Comparison of ENCODE assay signal across 11 cellular contexts in the genomic region with DNA sequence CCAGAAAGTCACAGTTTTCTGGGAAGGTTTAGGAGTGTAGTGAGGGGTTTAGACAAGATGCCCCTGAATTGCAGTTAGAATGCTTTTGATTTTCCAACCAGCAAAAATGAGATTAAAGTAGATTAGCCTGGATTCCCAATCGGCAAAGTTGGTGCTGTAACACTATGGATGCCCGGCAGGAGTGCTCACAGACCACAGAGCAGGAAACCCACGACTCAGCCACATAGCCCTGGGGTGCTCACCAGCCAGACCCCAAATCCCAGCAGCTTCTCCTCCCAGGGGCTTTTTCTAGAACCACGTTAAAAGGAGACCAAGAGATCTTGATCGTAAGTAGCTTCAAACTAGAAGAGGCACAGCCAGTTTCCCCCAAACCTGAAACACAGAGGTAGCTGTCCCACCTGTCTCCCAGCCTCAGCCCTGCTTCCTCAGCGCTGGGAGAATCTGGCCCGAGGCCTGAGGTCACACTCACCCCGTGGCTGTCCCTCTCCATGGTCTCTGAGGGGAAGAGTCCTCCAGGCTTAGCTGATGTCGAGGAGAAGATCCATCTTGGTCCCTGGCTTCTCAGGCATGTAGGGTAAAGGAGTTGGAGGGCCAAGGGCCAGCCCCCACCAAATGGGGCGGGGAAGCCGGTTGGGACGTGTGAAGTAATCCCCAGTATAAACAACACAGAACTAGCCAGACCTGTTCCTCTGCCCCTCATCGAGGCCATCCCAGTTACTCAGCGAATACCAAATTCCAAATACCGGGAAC. TPM values are rescaled to one million over a fixed set of nuclear protein-coding genes. Genes with fewer than 3 reads are reported as not detected.
DNase-seq lines count a peak whose midpoint lies in the region; ATAC-seq and TF ChIP-seq lines count a peak whose summit lies in the region.
"Had no signal": no experiment of that assay in that cellular context is flagged by ENCODE, and none has a peak within 500 bp of the region (broad histone marks: within the 10 kb centered on the region; RNA-seq: fewer than 3 reads in every experiment).

A gene (minus strand): TSS at position 585 of the 750 bp plus-strand sequence. CDS start 95 bp downstream, at position 490.

- H3K4me1 ChIP-seq in esophagus squamous epithelium: peaks cover 0 to 47% (median 3%) of the 10 kb centered on the region in 3 donors

- H3K9me3 ChIP-seq in esophagus squamous epithelium: no peaks in the 10 kb centered on the region
- H3K9me3 ChIP-seq: left ventricle myocardium inferior had no signal

- ATAC-seq in GM21576 (IDR thresholded peaks at IDR 0.05; ENCODE audit: unreplicated experiment) (no peak), GM21447 (IDR thresholded peaks at IDR 0.05; ENCODE audit: unreplicated experiment) (no peak)

- no peaks in the 10 kb centered on the region for H3K36me3 ChIP-seq in esophagus squamous epithelium
- H3K36me3 ChIP-seq: left ventricle myocardium inferior had no signal

- no peaks in the 10 kb centered on the region for H3K27me3 ChIP-seq in esophagus squamous epithelium

- H3K27me3 Mint-ChIP-seq in T-helper 1 cell treated with Interleukin-12 subunit alpha and Interleukin-12 subunit beta and Interleukin-4 antibody, amounts not matched to agents 30 μg/mL and 1 μg/mL, for 36 hours (ENCODE audit: low read depth): peaks cover 6% of the 10 kb centered on the region

- TF ChIP-seq CTCF in esophagus squamous epithelium (IDR thresholded peaks at IDR 0.05) (peak in 3 of 6 experiments; percentile 10 to 61 (median 33)), retinal pigment epithelial cell (conservative IDR thresholded peaks at IDR 0.05; ENCODE audit: low read depth, low read length) (peak; percentile 20)

- DNase-seq in T-helper 1 cell (no peak), NCI-H82 treated with DMSO at 0.1 percent for 48 hours (lab: John Stamatoyannopoulos, UW; ENCODE audit: unreplicated experiment) (peak; percentile 6), esophagus squamous epithelium (lab: John Stamatoyannopoulos, UW) (no peak), retinal pigment epithelial cell (ENCODE audit: low read depth) (no peak), NCI-H69 (lab: John Stamatoyannopoulos, UW) (no peak)
- DNase-seq: left ventricle myocardium inferior, NCI-H1092, substantia nigra had no signal

- H3K4me3 ChIP-seq in esophagus squamous epithelium: peak within 1 kb of the TSS; percentile 27 to 54 (median 40)
- no peak within 1 kb of the TSS for H3K4me3 ChIP-seq in retinal pigment epithelial cell (ENCODE audit: low read length)
- H3K4me3 ChIP-seq: left ventricle myocardium inferior had no signal

- H3K4me3 Mint-ChIP-seq in T-helper 1 cell treated with Interleukin-12 subunit alpha and Interleukin-12 subunit beta and Interleukin-4 antibody, amounts not matched to agents 30 μg/mL and 1 μg/mL, for 36 hours: no peak within 1 kb of the TSS

- no peak for TF ChIP-seq POLR2A in esophagus squamous epithelium (IDR thresholded peaks at IDR 0.05)

- H3K27ac Mint-ChIP-seq in T-helper 1 cell treated with Interleukin-12 subunit alpha and Interleukin-12 subunit beta and Interleukin-4 antibody, amounts not matched to agents 30 μg/mL and 1 μg/mL, for 36 hours: peak within 1 kb of the TSS; percentile 86

- 27 to 31% methylated on average over 11 of the region's 15 CpGs for WGBS in esophagus squamous epithelium, 2 donors

- no peaks in the 10 kb centered on the region for H3K9me3 Mint-ChIP-seq in T-helper 1 cell treated with Interleukin-12 subunit alpha and Interleukin-12 subunit beta and Interleukin-4 antibody, amounts not matched to agents 30 μg/mL and 1 μg/mL, for 36 hours

- H3K27ac ChIP-seq in esophagus squamous epithelium: peak within 1 kb of the TSS; percentile 29 to 84 (median 70)
- H3K27ac ChIP-seq: left ventricle myocardium inferior had no signal

- peaks cover 44% of the 10 kb centered on the region for H3K4me1 Mint-ChIP-seq in T-helper 1 cell treated with Interleukin-12 subunit alpha and Interleukin-12 subunit beta and Interleukin-4 antibody, amounts not matched to agents 30 μg/mL and 1 μg/mL, for 36 hours (ENCODE audit: low read depth)

- intact Hi-C loops in esophagus squamous epithelium (cut with DNase I): no loop called here

- no peaks in the 10 kb centered on the region for H3K36me3 Mint-ChIP-seq in T-helper 1 cell treated with Interleukin-12 subunit alpha and Interleukin-12 subunit beta and Interleukin-4 antibody, amounts not matched to agents 30 μg/mL and 1 μg/mL, for 36 hours (ENCODE audit: low read depth)

RNA-seq across cellular contexts. Expression of the gene that starts here (rescaled TPM):
- total RNA-seq in esophagus squamous epithelium: 10 to 100 TPM; 11.1 to 31.7 (median 21.0) TPM
- total RNA-seq: left ventricle myocardium inferior had no signal
